ENCODE assay signal across 1 cellular context in genomic region chr5:150700600-150701377, GRCh38.
TF ChIP-seq lines count a peak whose summit lies in the region.

TSS of gene RBM22 (minus strand) at chr5:150701062. CDS start at chr5:150700985, 77 bp downstream.

TF ChIP-seq in WTC11, 78 proteins besides CTCF, POLR2A, EP300 and RAD21 (continued from another document and continues in another):
- TF ChIP-seq FOXP1 (CRISPR knock-in tag; IDR thresholded peaks at IDR 0.05; ENCODE audit: borderline replicate concordance) (peak; percentile 57; the same call in 1 of the 2 replicates), ZNF423 (CRISPR knock-in tag; IDR thresholded peaks at IDR 0.05) (no peak), ATF6 (CRISPR knock-in tag; IDR thresholded peaks at IDR 0.05) (no peak), AFF4 (CRISPR knock-in tag; IDR thresholded peaks at IDR 0.05; ENCODE audit: borderline replicate concordance) (no peak; the same call in 1 of the 2 replicates), ZNF263 (CRISPR knock-in tag; IDR thresholded peaks at IDR 0.05; ENCODE audit: low read depth) (no peak), ETV6 (CRISPR knock-in tag; IDR thresholded peaks at IDR 0.05) (peak; percentile 40; the same call in 1 of the 2 replicates), TEAD4 (CRISPR knock-in tag; IDR thresholded peaks at IDR 0.05) (no peak), OVOL2 (CRISPR knock-in tag; IDR thresholded peaks at IDR 0.05; ENCODE audit: borderline replicate concordance) (no peak), ZNF281 (CRISPR knock-in tag; IDR thresholded peaks at IDR 0.05) (0 out of 2 replicates have a peak, but pooled peaks have one; percentile 60), ZNF317 (CRISPR knock-in tag; IDR thresholded peaks at IDR 0.05; ENCODE audit: borderline replicate concordance, low read depth) (no peak), NFATC4 (CRISPR knock-in tag; IDR thresholded peaks at IDR 0.05) (no peak), SOX15 (CRISPR knock-in tag; IDR thresholded peaks at IDR 0.05) (no peak), ZBTB43 (CRISPR knock-in tag; IDR thresholded peaks at IDR 0.05) (no peak), MAX (CRISPR knock-in tag; IDR thresholded peaks at IDR 0.05) (peak; percentile 54; the same call in 1 of the 2 replicates), CREM (CRISPR knock-in tag; IDR thresholded peaks at IDR 0.05) (peak; percentile 95), GRHL2 (CRISPR knock-in tag; IDR thresholded peaks at IDR 0.05; ENCODE audit: insufficient replicate concordance, severe bottlenecking) (no peak), ZNF232 (CRISPR knock-in tag; IDR thresholded peaks at IDR 0.05) (no peak), CDX4 (CRISPR knock-in tag; IDR thresholded peaks at IDR 0.05; ENCODE audit: borderline replicate concordance) (no peak), NR1H2 (CRISPR knock-in tag; IDR thresholded peaks at IDR 0.05) (no peak), MLX (CRISPR knock-in tag; IDR thresholded peaks at IDR 0.05) (no peak), RELA (CRISPR knock-in tag; IDR thresholded peaks at IDR 0.05; ENCODE audit: borderline replicate concordance) (no peak), JAZF1 (CRISPR knock-in tag; IDR thresholded peaks at IDR 0.05) (no peak), KAT7 (CRISPR knock-in tag; IDR thresholded peaks at IDR 0.05; ENCODE audit: borderline replicate concordance) (no peak)
- TF ChIP-seq, protein P1, sequence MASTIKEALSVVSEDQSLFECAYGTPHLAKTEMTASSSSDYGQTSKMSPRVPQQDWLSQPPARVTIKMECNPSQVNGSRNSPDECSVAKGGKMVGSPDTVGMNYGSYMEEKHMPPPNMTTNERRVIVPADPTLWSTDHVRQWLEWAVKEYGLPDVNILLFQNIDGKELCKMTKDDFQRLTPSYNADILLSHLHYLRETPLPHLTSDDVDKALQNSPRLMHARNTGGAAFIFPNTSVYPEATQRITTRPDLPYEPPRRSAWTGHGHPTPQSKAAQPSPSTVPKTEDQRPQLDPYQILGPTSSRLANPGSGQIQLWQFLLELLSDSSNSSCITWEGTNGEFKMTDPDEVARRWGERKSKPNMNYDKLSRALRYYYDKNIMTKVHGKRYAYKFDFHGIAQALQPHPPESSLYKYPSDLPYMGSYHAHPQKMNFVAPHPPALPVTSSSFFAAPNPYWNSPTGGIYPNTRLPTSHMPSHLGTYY (CRISPR knock-in tag; IDR thresholded peaks at IDR 0.05): no peak
- TF ChIP-seq, protein P2, sequence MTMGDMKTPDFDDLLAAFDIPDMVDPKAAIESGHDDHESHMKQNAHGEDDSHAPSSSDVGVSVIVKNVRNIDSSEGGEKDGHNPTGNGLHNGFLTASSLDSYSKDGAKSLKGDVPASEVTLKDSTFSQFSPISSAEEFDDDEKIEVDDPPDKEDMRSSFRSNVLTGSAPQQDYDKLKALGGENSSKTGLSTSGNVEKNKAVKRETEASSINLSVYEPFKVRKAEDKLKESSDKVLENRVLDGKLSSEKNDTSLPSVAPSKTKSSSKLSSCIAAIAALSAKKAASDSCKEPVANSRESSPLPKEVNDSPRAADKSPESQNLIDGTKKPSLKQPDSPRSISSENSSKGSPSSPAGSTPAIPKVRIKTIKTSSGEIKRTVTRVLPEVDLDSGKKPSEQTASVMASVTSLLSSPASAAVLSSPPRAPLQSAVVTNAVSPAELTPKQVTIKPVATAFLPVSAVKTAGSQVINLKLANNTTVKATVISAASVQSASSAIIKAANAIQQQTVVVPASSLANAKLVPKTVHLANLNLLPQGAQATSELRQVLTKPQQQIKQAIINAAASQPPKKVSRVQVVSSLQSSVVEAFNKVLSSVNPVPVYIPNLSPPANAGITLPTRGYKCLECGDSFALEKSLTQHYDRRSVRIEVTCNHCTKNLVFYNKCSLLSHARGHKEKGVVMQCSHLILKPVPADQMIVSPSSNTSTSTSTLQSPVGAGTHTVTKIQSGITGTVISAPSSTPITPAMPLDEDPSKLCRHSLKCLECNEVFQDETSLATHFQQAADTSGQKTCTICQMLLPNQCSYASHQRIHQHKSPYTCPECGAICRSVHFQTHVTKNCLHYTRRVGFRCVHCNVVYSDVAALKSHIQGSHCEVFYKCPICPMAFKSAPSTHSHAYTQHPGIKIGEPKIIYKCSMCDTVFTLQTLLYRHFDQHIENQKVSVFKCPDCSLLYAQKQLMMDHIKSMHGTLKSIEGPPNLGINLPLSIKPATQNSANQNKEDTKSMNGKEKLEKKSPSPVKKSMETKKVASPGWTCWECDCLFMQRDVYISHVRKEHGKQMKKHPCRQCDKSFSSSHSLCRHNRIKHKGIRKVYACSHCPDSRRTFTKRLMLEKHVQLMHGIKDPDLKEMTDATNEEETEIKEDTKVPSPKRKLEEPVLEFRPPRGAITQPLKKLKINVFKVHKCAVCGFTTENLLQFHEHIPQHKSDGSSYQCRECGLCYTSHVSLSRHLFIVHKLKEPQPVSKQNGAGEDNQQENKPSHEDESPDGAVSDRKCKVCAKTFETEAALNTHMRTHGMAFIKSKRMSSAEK (CRISPR knock-in tag; IDR thresholded peaks at IDR 0.05; ENCODE audit: borderline replicate concordance): no peak
- TF ChIP-seq, protein P3, sequence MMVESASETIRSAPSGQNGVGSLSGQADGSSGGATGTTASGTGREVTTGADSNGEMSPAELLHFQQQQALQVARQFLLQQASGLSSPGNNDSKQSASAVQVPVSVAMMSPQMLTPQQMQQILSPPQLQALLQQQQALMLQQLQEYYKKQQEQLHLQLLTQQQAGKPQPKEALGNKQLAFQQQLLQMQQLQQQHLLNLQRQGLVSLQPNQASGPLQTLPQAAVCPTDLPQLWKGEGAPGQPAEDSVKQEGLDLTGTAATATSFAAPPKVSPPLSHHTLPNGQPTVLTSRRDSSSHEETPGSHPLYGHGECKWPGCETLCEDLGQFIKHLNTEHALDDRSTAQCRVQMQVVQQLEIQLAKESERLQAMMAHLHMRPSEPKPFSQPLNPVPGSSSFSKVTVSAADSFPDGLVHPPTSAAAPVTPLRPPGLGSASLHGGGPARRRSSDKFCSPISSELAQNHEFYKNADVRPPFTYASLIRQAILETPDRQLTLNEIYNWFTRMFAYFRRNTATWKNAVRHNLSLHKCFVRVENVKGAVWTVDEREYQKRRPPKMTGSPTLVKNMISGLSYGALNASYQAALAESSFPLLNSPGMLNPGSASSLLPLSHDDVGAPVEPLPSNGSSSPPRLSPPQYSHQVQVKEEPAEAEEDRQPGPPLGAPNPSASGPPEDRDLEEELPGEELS (CRISPR knock-in tag; IDR thresholded peaks at IDR 0.05): peak; percentile 69; the same call in 1 of the 2 replicates
- TF ChIP-seq, protein P4, sequence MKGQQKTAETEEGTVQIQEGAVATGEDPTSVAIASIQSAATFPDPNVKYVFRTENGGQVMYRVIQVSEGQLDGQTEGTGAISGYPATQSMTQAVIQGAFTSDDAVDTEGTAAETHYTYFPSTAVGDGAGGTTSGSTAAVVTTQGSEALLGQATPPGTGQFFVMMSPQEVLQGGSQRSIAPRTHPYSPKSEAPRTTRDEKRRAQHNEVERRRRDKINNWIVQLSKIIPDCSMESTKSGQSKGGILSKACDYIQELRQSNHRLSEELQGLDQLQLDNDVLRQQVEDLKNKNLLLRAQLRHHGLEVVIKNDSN (CRISPR knock-in tag; IDR thresholded peaks at IDR 0.05): no peak
- TF ChIP-seq, protein P5, sequence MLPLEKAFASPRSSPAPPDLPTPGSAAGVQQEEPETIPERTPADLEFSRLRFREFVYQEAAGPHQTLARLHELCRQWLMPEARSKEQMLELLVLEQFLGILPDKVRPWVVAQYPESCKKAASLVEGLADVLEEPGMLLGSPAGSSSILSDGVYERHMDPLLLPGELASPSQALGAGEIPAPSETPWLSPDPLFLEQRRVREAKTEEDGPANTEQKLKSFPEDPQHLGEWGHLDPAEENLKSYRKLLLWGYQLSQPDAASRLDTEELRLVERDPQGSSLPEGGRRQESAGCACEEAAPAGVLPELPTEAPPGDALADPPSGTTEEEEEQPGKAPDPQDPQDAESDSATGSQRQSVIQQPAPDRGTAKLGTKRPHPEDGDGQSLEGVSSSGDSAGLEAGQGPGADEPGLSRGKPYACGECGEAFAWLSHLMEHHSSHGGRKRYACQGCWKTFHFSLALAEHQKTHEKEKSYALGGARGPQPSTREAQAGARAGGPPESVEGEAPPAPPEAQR (CRISPR knock-in tag; IDR thresholded peaks at IDR 0.05): no peak
